1 cellular context compared by ENCODE assay signal in genomic region chr3:8962226-8962861, GRCh38.
TF ChIP-seq lines count a peak whose summit lies in the region.

No MANE protein-coding gene starts in this region.

TF ChIP-seq in GM12878, 131 proteins besides CTCF, POLR2A, EP300 and RAD21 (continued from another document):
- TF ChIP-seq ZBTB40 (IDR thresholded peaks at IDR 0.05; ENCODE audit: borderline replicate concordance) = no peak
- no peak for TF ChIP-seq ZNF384 (IDR thresholded peaks at IDR 0.05; ENCODE audit: borderline replicate concordance, low read depth, low read length)
- TF ChIP-seq NFYA (IDR thresholded peaks at IDR 0.05; ENCODE audit: borderline replicate concordance, low read depth, low read length) = no peak
- TF ChIP-seq BCL11A (IDR thresholded peaks at IDR 0.05; ENCODE audit: low read depth, low read length) = no peak
- TF ChIP-seq YY1 (IDR thresholded peaks at IDR 0.05; ENCODE audit: low read depth, low read length) = no peak
- TF ChIP-seq ZZZ3 (IDR thresholded peaks at IDR 0.05; ENCODE audit: control insufficient read depth, insufficient read length, low read depth) = no peak
- TF ChIP-seq CBX5 (IDR thresholded peaks at IDR 0.05; ENCODE audit: low read depth) = no peak
- no peak for TF ChIP-seq PRDM15 (CRISPR knock-in tag; IDR thresholded peaks at IDR 0.05)
- TF ChIP-seq STAT3 (IDR thresholded peaks at IDR 0.05; ENCODE audit: low read depth, low read length) = no peak
- TF ChIP-seq WRNIP1 (IDR thresholded peaks at IDR 0.05; ENCODE audit: borderline replicate concordance, low read depth, low read length) = no peak
- TF ChIP-seq NFXL1 (IDR thresholded peaks at IDR 0.05; ENCODE audit: borderline replicate concordance) = no peak
- no peak for TF ChIP-seq RCOR1 (conservative IDR thresholded peaks at IDR 0.05; ENCODE audit: low read depth, low read length)
- no peak for TF ChIP-seq E4F1 (IDR thresholded peaks at IDR 0.05; ENCODE audit: borderline replicate concordance, partially characterized antibody)
- no peak for TF ChIP-seq CUX1 (IDR thresholded peaks at IDR 0.05; ENCODE audit: insufficient replicate concordance, low read depth, low read length)
- no peak for TF ChIP-seq ZNF207 (IDR thresholded peaks at IDR 0.05; ENCODE audit: borderline replicate concordance)
- no peak for TF ChIP-seq PML (IDR thresholded peaks at IDR 0.05; ENCODE audit: low read length)
TF ChIP-seq in GM12878: peak in this region for 0.
